In the genomic region with DNA sequence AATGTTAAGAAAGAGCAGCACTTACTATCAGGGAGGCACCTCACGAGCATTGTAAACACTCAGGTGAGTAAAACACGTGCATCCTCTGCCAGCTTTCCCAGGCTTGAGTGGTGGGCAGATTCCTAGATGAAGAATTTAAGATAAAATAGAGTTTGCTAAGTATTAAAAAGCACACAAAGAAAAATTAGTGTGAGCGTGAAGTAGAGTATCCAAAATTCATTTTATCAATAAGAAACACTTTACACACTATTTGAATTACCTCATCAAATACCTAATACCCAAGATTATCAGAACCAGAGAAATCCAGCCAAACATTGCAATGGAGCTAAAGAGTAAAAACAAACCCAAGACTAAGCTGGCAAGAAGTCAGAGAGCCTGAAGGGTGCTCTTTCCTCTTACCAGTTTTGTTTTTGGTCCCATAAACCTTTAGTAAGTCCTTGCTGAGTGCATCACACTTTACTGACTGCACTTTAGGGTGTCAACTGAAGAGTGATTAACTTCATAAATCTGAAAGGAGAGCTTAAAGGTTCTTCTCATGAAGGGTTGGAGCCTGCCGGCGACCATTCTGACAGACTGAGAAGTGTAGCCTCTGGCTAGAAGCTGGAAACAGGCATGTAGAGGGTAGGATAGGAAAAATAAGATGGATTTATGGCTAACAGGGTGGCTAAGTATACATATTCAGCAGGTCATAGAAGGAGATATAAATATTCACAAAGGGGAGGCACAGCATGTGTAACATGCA, we compare ENCODE assay signal across 1 cellular context.
TF ChIP-seq lines count a peak whose summit lies in the region.

No MANE protein-coding gene starts in this region.

TF ChIP-seq in H1, 55 proteins besides CTCF, POLR2A, EP300 and RAD21:
- TF ChIP-seq HDAC6 (IDR thresholded peaks at IDR 0.05; ENCODE audit: low read depth, low read length) = no peak
- TF ChIP-seq, protein P1, sequence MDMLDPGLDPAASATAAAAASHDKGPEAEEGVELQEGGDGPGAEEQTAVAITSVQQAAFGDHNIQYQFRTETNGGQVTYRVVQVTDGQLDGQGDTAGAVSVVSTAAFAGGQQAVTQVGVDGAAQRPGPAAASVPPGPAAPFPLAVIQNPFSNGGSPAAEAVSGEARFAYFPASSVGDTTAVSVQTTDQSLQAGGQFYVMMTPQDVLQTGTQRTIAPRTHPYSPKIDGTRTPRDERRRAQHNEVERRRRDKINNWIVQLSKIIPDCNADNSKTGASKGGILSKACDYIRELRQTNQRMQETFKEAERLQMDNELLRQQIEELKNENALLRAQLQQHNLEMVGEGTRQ (IDR thresholded peaks at IDR 0.05; ENCODE audit: low read length) = no peak
